In genomic region chr12:67161322-67161918, GRCh38 we compare ENCODE assay signal across 9 cellular contexts.
DNase-seq lines count a peak whose midpoint lies in the region; ATAC-seq and TF ChIP-seq lines count a peak whose summit lies in the region.
"Had no signal": no experiment of that assay in that cellular context is flagged by ENCODE, and none has a peak within 500 bp of the region (broad histone marks: within the 10 kb centered on the region; RNA-seq: fewer than 3 reads in every experiment).

No MANE protein-coding gene starts in this region.

- no peaks in the 10 kb centered on the region for H3K27me3 Mint-ChIP-seq in GM23338 (ENCODE audit: insufficient read depth, low read depth, poor library complexity)
- no peaks in the 10 kb centered on the region for H3K27me3 Mint-ChIP-seq in activated naive CD4-positive, alpha-beta T cell treated with anti-CD3 and anti-CD28 coated beads for 36 hours (ENCODE audit: low read depth)

- H3K79me2 ChIP-seq in GM23338 (replicated peaks; ENCODE audit: insufficient read depth): no peaks in the 10 kb centered on the region

- peaks cover 4% of the 10 kb centered on the region; the same call in 2 of the 3 replicates for H3K4me1 Mint-ChIP-seq in GM23338
- H3K4me1 Mint-ChIP-seq in activated naive CD4-positive, alpha-beta T cell treated with anti-CD3 and anti-CD28 coated beads for 36 hours (ENCODE audit: low read depth): no peaks in the 10 kb centered on the region

- peak; percentile 83 to 86 for TF ChIP-seq CTCF in GM23338 (conservative IDR thresholded peaks at IDR 0.05; ENCODE audit: low read depth in 2 of 2)

- H3K36me3 Mint-ChIP-seq in GM23338 (ENCODE audit: low read depth): no peaks in the 10 kb centered on the region
- no peaks in the 10 kb centered on the region for H3K36me3 Mint-ChIP-seq in activated naive CD4-positive, alpha-beta T cell treated with anti-CD3 and anti-CD28 coated beads for 36 hours (ENCODE audit: low read depth)

- H3K9me3 Mint-ChIP-seq in GM23338: no peaks in the 10 kb centered on the region
- H3K9me3 Mint-ChIP-seq in activated naive CD4-positive, alpha-beta T cell treated with anti-CD3 and anti-CD28 coated beads for 36 hours: no peaks in the 10 kb centered on the region

- DNase-seq in SIG-M5 treated with dmso at 0.1 percent for 504 hours (lab: John Stamatoyannopoulos, UW; ENCODE audit: unreplicated experiment): peak; percentile 24
- DNase-seq in SIG-M5 (lab: John Stamatoyannopoulos, UW): no peak
- peak; percentile 76 for DNase-seq in GM23338 (ENCODE audit: low spot score)
- DNase-seq in NCI-H146 (lab: John Stamatoyannopoulos, UW): peak; percentile 38
- DNase-seq in activated naive CD4-positive, alpha-beta T cell treated with anti-CD3 and anti-CD28 coated beads for 36 hours: peak; percentile 70
- DNase-seq in iPS DF 4.7 (ENCODE audit: extremely low read depth, low spot score): peak; percentile 25
- peak in 2 of 3 experiments; percentile 5 to 8 for DNase-seq in stimulated activated CD4-positive, alpha-beta T cell treated with anti-CD3 and anti-CD28 coated beads, TNF-alpha, amount 100 ng/mL, for 4 hours (ENCODE audit: low read depth in 3 of 3)
- no peak for DNase-seq in cerebellum (ENCODE audit: low spot score)

- no peak overlapping the region for H3K4me3 Mint-ChIP-seq in GM23338
- H3K4me3 Mint-ChIP-seq in activated naive CD4-positive, alpha-beta T cell treated with anti-CD3 and anti-CD28 coated beads for 36 hours: no peak overlapping the region

- no peaks in the 10 kb centered on the region; the same call in 1 of the 2 replicates for H3K9me2 ChIP-seq in GM23338 (ENCODE audit: insufficient read depth)

- CTCF ChIA-PET in activated naive CD4-positive, alpha-beta T cell treated with anti-CD3 and anti-CD28 coated beads for 36 hours (lab: Charles Lee): interaction anchor here (0.6 to 1.7 kb wide), 15 partner anchors 10 to 781 kb away, joined by 3 to 8 read pairs (median 3); no protein-coding TSS in a partner anchor

- no peaks in the 10 kb centered on the region for H3F3A ChIP-seq in GM23338 (replicated peaks; ENCODE audit: low read depth)

- H2AFZ ChIP-seq in GM23338: no peak overlapping the region

- H3K27ac Mint-ChIP-seq in GM23338: no peak overlapping the region
- no peak overlapping the region for H3K27ac Mint-ChIP-seq in activated naive CD4-positive, alpha-beta T cell treated with anti-CD3 and anti-CD28 coated beads for 36 hours

- H3K27me3 ChIP-seq in GM23338 (ENCODE audit: insufficient read depth): no peaks in the 10 kb centered on the region

- no peak overlapping the region for H3K4me2 ChIP-seq in GM23338

- H3K4me3 ChIP-seq in GM23338: no peak overlapping the region

- H3K4me1 ChIP-seq in GM23338 (ENCODE audit: insufficient read depth): no peaks in the 10 kb centered on the region

- intact Hi-C loops in activated naive CD4-positive, alpha-beta T cell treated with anti-CD3 and anti-CD28 coated beads for 36 hours (cut with micrococcal nuclease): loop anchor here (1.0 to 5.0 kb wide), 3 partner anchors 279 to 782 kb away; no protein-coding TSS in a partner anchor

- no peaks in the 10 kb centered on the region for H3K36me3 ChIP-seq in GM23338 (ENCODE audit: insufficient read depth)

- H3K27ac ChIP-seq in GM23338 (ENCODE audit: low read depth): no peak overlapping the region
- H3K27ac ChIP-seq: epithelial cell of prostate had no signal

- H4K20me1 ChIP-seq in GM23338 (replicated peaks; ENCODE audit: insufficient read depth): no peaks in the 10 kb centered on the region

- ATAC-seq in GM23338: peak; percentile 71

TF ChIP-seq in GM23338, 12 proteins besides CTCF, POLR2A, EP300 and RAD21 (continues in another document):
- TF ChIP-seq NANOG (IDR thresholded peaks at IDR 0.05; ENCODE audit: borderline replicate concordance) (no peak), ZNF462 (CRISPR knock-in tag; IDR thresholded peaks at IDR 0.05) (no peak), POLR2AphosphoS5 (IDR thresholded peaks at IDR 0.05; ENCODE audit: low read depth) (no peak), ETS1 (IDR thresholded peaks at IDR 0.05) (no peak)

Comparison
In these comparisons a context has a peak if more than half of its experiments do, and no peak if none do; other contexts are left out.
1. DNase-seq: peak in SIG-M5 treated with dmso at 0.1 percent for 504 hours (single experiment), GM23338 (single experiment), NCI-H146 (single experiment), activated naive CD4-positive, alpha-beta T cell treated with anti-CD3 and anti-CD28 coated beads for 36 hours (single experiment), iPS DF 4.7 (single experiment) and stimulated activated CD4-positive, alpha-beta T cell treated with anti-CD3 and anti-CD28 coated beads, TNF-alpha, amount 100 ng/mL, for 4 hours (2 of 3); none in SIG-M5 (single experiment) and cerebellum (single experiment).